In genomic region chr9:127771570-127772189, GRCh38 we compare ENCODE assay signal across 9 cellular contexts. TPM values are rescaled to one million over a fixed set of nuclear protein-coding genes. Genes with fewer than 3 reads are reported as not detected.
DNase-seq lines count a peak whose midpoint lies in the region; ATAC-seq lines count a peak whose summit lies in the region.
"Had no signal": no experiment of that assay in that cellular context is flagged by ENCODE, and none has a peak within 500 bp of the region (broad histone marks: within the 10 kb centered on the region; RNA-seq: fewer than 3 reads in every experiment).

No MANE protein-coding gene starts in this region.

- peak overlapping the region; percentile 80 for H3K4me3 Mint-ChIP-seq in activated CD4-positive, alpha-beta T cell treated with anti-CD3 and anti-CD28 coated beads for 36 hours
- H3K4me3 Mint-ChIP-seq in activated T-helper 17 cell treated with anti-CD3 and anti-CD28 coated beads, Interleukin-2, amount 50 U/mL, for 72 hours: peak overlapping the region; percentile 90

- H3K9ac ChIP-seq in iPS-20b (ENCODE audit: low read depth, low read length): peak overlapping the region; percentile 60; the same call in 1 of the 2 replicates
- no peak overlapping the region for H3K9ac ChIP-seq in subcutaneous abdominal adipose tissue (ENCODE audit: low read length in 5 of 5)

- CTCF ChIA-PET in activated CD4-positive, alpha-beta T cell treated with anti-CD3 and anti-CD28 coated beads for 36 hours (lab: Charles Lee): interaction anchor here (0.6 to 2.9 kb wide), 9 partner anchors 9 to 144 kb away, joined by 3 to 16 read pairs (median 3); partner anchors contain the start of genes CDK9 and TOR2A

- peaks cover 21% of the 10 kb centered on the region; the same call in 1 of the 2 replicates for H3K4me1 ChIP-seq in iPS-20b (ENCODE audit: insufficient read depth, low read length)
- peaks cover 10 to 53% (median 37%) of the 10 kb centered on the region in 5 donors for H3K4me1 ChIP-seq in subcutaneous abdominal adipose tissue (ENCODE audit: control insufficient read depth in 5 of 5, insufficient read depth in 5 of 5, low read length in 5 of 5)

- H3K27ac Mint-ChIP-seq in activated CD4-positive, alpha-beta T cell treated with anti-CD3 and anti-CD28 coated beads for 36 hours: peak overlapping the region; percentile 80
- peak overlapping the region; percentile 87 for H3K27ac Mint-ChIP-seq in activated T-helper 17 cell treated with anti-CD3 and anti-CD28 coated beads, Interleukin-2, amount 50 U/mL, for 72 hours

- no peak for ATAC-seq in activated CD4-positive, alpha-beta T cell treated with anti-CD3 and anti-CD28 coated beads for 36 hours
- ATAC-seq in activated T-helper 17 cell treated with anti-CD3 and anti-CD28 coated beads, Interleukin-2, amount 50 U/mL, for 72 hours (replicated peaks): no peak

- no peak overlapping the region for H3K27ac ChIP-seq in iPS-20b (ENCODE audit: low read length)
- H3K27ac ChIP-seq in subcutaneous abdominal adipose tissue (ENCODE audit: low read depth, low read length): peak overlapping the region; percentile 82

- H3K9me3 Mint-ChIP-seq in activated CD4-positive, alpha-beta T cell treated with anti-CD3 and anti-CD28 coated beads for 36 hours (ENCODE audit: low read depth): no peaks in the 10 kb centered on the region
- no peaks in the 10 kb centered on the region for H3K9me3 Mint-ChIP-seq in activated T-helper 17 cell treated with anti-CD3 and anti-CD28 coated beads, Interleukin-2, amount 50 U/mL, for 72 hours

- no peaks in the 10 kb centered on the region for H3K36me3 ChIP-seq in iPS-20b (ENCODE audit: insufficient read depth, low read depth, low read length)
- H3K36me3 ChIP-seq in subcutaneous abdominal adipose tissue (ENCODE audit: control insufficient read depth in 5 of 5, insufficient read depth in 5 of 5, low read length in 5 of 5): no peaks in the 10 kb centered on the region
- H3K36me3 ChIP-seq: adrenal gland had no signal

- H3K27me3 ChIP-seq in iPS-20b (ENCODE audit: insufficient read depth, low read length) (no peaks in the 10 kb centered on the region), subcutaneous abdominal adipose tissue (ENCODE audit: control insufficient read depth in 5 of 5, insufficient read depth in 4 of 5, low read length in 5 of 5) (no peaks in the 10 kb centered on the region)
- H3K27me3 ChIP-seq: adrenal gland had no signal

- no peaks in the 10 kb centered on the region for H3K9me3 ChIP-seq in iPS-20b (ENCODE audit: insufficient read depth, low read depth, low read length)
- H3K9me3 ChIP-seq in subcutaneous abdominal adipose tissue (ENCODE audit: control insufficient read depth in 5 of 5, low read length in 5 of 5): no peaks in the 10 kb centered on the region
- H3K9me3 ChIP-seq: adrenal gland had no signal

- DNase-seq in activated CD4-positive, alpha-beta T cell treated with anti-CD3 and anti-CD28 coated beads for 36 hours: no peak
- no peak for DNase-seq in activated CD4-positive, alpha-beta T cell treated with anti-CD3 and anti-CD28 coated beads for 4 hours
- DNase-seq in GM03348 (ENCODE audit: low spot score): no peak
- DNase-seq in NCI-H2107 (lab: John Stamatoyannopoulos, UW): no peak
- DNase-seq in central memory CD4-positive, alpha-beta T cell: no peak

- H3K4me3 ChIP-seq in iPS-20b (ENCODE audit: low read length): peak overlapping the region; percentile 55
- H3K4me3 ChIP-seq in subcutaneous abdominal adipose tissue (ENCODE audit: low read depth in 1 of 5, low read length in 5 of 5): peak overlapping the region; percentile 22 to 72 (median 66)

- POLR2A ChIA-PET in activated CD4-positive, alpha-beta T cell treated with anti-CD3 and anti-CD28 coated beads for 36 hours (lab: Charles Lee): interaction anchor here (0.6 to 1.4 kb wide), 6 partner anchors 14 to 1689 kb away, joined by 3 to 15 read pairs (median 5); partner anchors contain the start of genes CDK9, FPGS, LRSAM1 and RPL12

- H3K27me3 Mint-ChIP-seq in activated CD4-positive, alpha-beta T cell treated with anti-CD3 and anti-CD28 coated beads for 36 hours: no peaks in the 10 kb centered on the region
- H3K27me3 Mint-ChIP-seq in activated T-helper 17 cell treated with anti-CD3 and anti-CD28 coated beads, Interleukin-2, amount 50 U/mL, for 72 hours: no peaks in the 10 kb centered on the region

- H3K36me3 Mint-ChIP-seq in activated CD4-positive, alpha-beta T cell treated with anti-CD3 and anti-CD28 coated beads for 36 hours (ENCODE audit: low read depth): peaks cover 34% of the 10 kb centered on the region
- H3K36me3 Mint-ChIP-seq in activated T-helper 17 cell treated with anti-CD3 and anti-CD28 coated beads, Interleukin-2, amount 50 U/mL, for 72 hours (ENCODE audit: low read depth): peaks cover 85% of the 10 kb centered on the region

- intact Hi-C loops in activated CD4-positive, alpha-beta T cell treated with anti-CD3 and anti-CD28 coated beads for 36 hours (cut with DNase I, micrococcal nuclease): loop anchor here (1.0 to 10.0 kb wide), 13 partner anchors 12 to 909 kb away; partner anchors contain the start of genes FPGS (in 2 of the 2), BBLN (in 1 of the 2), NAIF1 (in 1 of the 2) and PTRH1 (in 1 of the 2)

- H3K4me1 Mint-ChIP-seq in activated CD4-positive, alpha-beta T cell treated with anti-CD3 and anti-CD28 coated beads for 36 hours: peaks cover 61% of the 10 kb centered on the region
- H3K4me1 Mint-ChIP-seq in activated T-helper 17 cell treated with anti-CD3 and anti-CD28 coated beads, Interleukin-2, amount 50 U/mL, for 72 hours: peaks cover 26% of the 10 kb centered on the region

RNA-seq across cellular contexts. Expression of gene SH2D3C, which starts 6.8 kb away (rescaled TPM):
- 10 to 100 TPM; 30.3 to 35.2 TPM for total RNA-seq in activated CD4-positive, alpha-beta T cell treated with anti-CD3 and anti-CD28 coated beads for 36 hours
- total RNA-seq in activated T-helper 17 cell treated with anti-CD3 and anti-CD28 coated beads, Interleukin-2, amount 50 U/mL, for 72 hours: 10 to 100 TPM; 27.6 to 46.8 TPM

RNA-seq across cellular contexts. Expression of gene CDK9, which starts 14.2 kb away (rescaled TPM):
- total RNA-seq in activated CD4-positive, alpha-beta T cell treated with anti-CD3 and anti-CD28 coated beads for 36 hours: 10 to 100 TPM; 63.8 to 80.4 TPM
- 10 to 100 TPM; 82.8 to 94.2 TPM for total RNA-seq in activated T-helper 17 cell treated with anti-CD3 and anti-CD28 coated beads, Interleukin-2, amount 50 U/mL, for 72 hours

RNA-seq across cellular contexts. Expression of gene FPGS, which starts 31.0 kb away (rescaled TPM):
- total RNA-seq in activated CD4-positive, alpha-beta T cell treated with anti-CD3 and anti-CD28 coated beads for 36 hours: 10 to 100 TPM; 71.9 to 80.4 TPM
- total RNA-seq in activated T-helper 17 cell treated with anti-CD3 and anti-CD28 coated beads, Interleukin-2, amount 50 U/mL, for 72 hours: 10 to 100 TPM; 56.7 to 95.6 TPM

RNA-seq across cellular contexts. Expression of gene TOR2A, which starts 36.6 kb away (rescaled TPM):
- total RNA-seq in activated CD4-positive, alpha-beta T cell treated with anti-CD3 and anti-CD28 coated beads for 36 hours: 10 to 100 TPM; 11.3 to 14.0 TPM
- 10 to 100 TPM in 1 of 2 donors, 1 to 10 TPM in 1; 8.5 to 15.7 TPM for total RNA-seq in activated T-helper 17 cell treated with anti-CD3 and anti-CD28 coated beads, Interleukin-2, amount 50 U/mL, for 72 hours

RNA-seq across cellular contexts. Expression of gene TTC16, which starts 55.8 kb away (rescaled TPM):
- under 1 TPM; 0.16 to 0.30 TPM for total RNA-seq in activated CD4-positive, alpha-beta T cell treated with anti-CD3 and anti-CD28 coated beads for 36 hours
- total RNA-seq in activated T-helper 17 cell treated with anti-CD3 and anti-CD28 coated beads, Interleukin-2, amount 50 U/mL, for 72 hours: 1 to 10 TPM; 1.8 to 2.0 TPM
